ENCODE assay signal across 10 cellular contexts in genomic region chr3:97820780-97821179, GRCh38. TPM values are rescaled to one million over a fixed set of nuclear protein-coding genes. Genes with fewer than 3 reads are reported as not detected.
A peak's percentile ranks its signal among the peaks of the same experiment; 100 is the strongest.
DNase-seq lines count a peak whose midpoint lies in the region; ATAC-seq and TF ChIP-seq lines count a peak whose summit lies in the region.
"Had no signal": no experiment of that assay in that cellular context is flagged by ENCODE, and none has a peak within 500 bp of the region (broad histone marks: within the 10 kb centered on the region; RNA-seq: fewer than 3 reads in every experiment).

No MANE protein-coding gene starts in this region.

- no peak for TF ChIP-seq POLR2A in testis (IDR thresholded peaks at IDR 0.05)

- no peak for DNase-seq in activated T-cell treated with anti-CD3 and anti-CD28 coated beads, Interleukin-2, amount 50 U/mL, for 72 hours
- DNase-seq in activated T-cell treated with anti-CD3 and anti-CD28 coated beads for 4 hours (no peak), testis (no peak), NCI-H2107 treated with DMSO at 0.1 percent for 48 hours (lab: John Stamatoyannopoulos, UW; ENCODE audit: unreplicated experiment) (no peak), Ammon's horn (ENCODE audit: low spot score) (no peak)
- no peak for DNase-seq in activated T-helper 2 cell treated with anti-CD3 and anti-CD28 coated beads, Interferon-gamma antibody, Interleukin-2, Interleukin-4, amounts not matched to agents 10 μg/mL and 5 μg/mL and 100 μg/mL, durations not matched to agents 14 hours and 24 hours and 36 hours (ENCODE audit: low spot score)
- DNase-seq: cerebellar nuclear complex had no signal

- H3K4me3 Mint-ChIP-seq in activated T-cell treated with anti-CD3 and anti-CD28 coated beads, Interleukin-2, amount 50 U/mL, for 72 hours, result peak overlapping the region; percentile 92 to 95
- peak overlapping the region; percentile 100 for H3K4me3 Mint-ChIP-seq in activated T-helper 2 cell treated with anti-CD3 and anti-CD28 coated beads, Interferon-gamma antibody, Interleukin-2, Interleukin-4, amounts not matched to agents 10 μg/mL and 5 μg/mL and 100 μg/mL, durations not matched to agents 14 hours and 24 hours and 36 hours (ENCODE audit: low read depth)

- H3K36me3 ChIP-seq in iPS-20b (ENCODE audit: insufficient read depth, low read depth, low read length) (no peaks in the 10 kb centered on the region), testis (ENCODE audit: low read depth, missing control alignments) (no peaks in the 10 kb centered on the region)
- H3K36me3 ChIP-seq: ovary had no signal

- H3K4me1 Mint-ChIP-seq in activated T-cell treated with anti-CD3 and anti-CD28 coated beads, Interleukin-2, amount 50 U/mL, for 72 hours (ENCODE audit: low read depth), result peaks cover 30% of the 10 kb centered on the region
- H3K4me1 Mint-ChIP-seq in activated T-helper 2 cell treated with anti-CD3 and anti-CD28 coated beads, Interferon-gamma antibody, Interleukin-2, Interleukin-4, amounts not matched to agents 10 μg/mL and 5 μg/mL and 100 μg/mL, durations not matched to agents 14 hours and 24 hours and 36 hours (ENCODE audit: low read depth), result peaks cover 23% of the 10 kb centered on the region

- peak overlapping the region; percentile 44 for H3K27ac Mint-ChIP-seq in activated T-cell treated with anti-CD3 and anti-CD28 coated beads, Interleukin-2, amount 50 U/mL, for 72 hours
- H3K27ac Mint-ChIP-seq in activated T-helper 2 cell treated with anti-CD3 and anti-CD28 coated beads, Interferon-gamma antibody, Interleukin-2, Interleukin-4, amounts not matched to agents 10 μg/mL and 5 μg/mL and 100 μg/mL, durations not matched to agents 14 hours and 24 hours and 36 hours, result peak overlapping the region; percentile 67

- H3K27me3 Mint-ChIP-seq in activated T-cell treated with anti-CD3 and anti-CD28 coated beads, Interleukin-2, amount 50 U/mL, for 72 hours (ENCODE audit: low read depth), result peaks cover 35% of the 10 kb centered on the region
- H3K27me3 Mint-ChIP-seq in activated T-helper 2 cell treated with anti-CD3 and anti-CD28 coated beads, Interferon-gamma antibody, Interleukin-2, Interleukin-4, amounts not matched to agents 10 μg/mL and 5 μg/mL and 100 μg/mL, durations not matched to agents 14 hours and 24 hours and 36 hours (ENCODE audit: low read depth), result peaks cover 40% of the 10 kb centered on the region

- H3K9me3 Mint-ChIP-seq in activated T-cell treated with anti-CD3 and anti-CD28 coated beads, Interleukin-2, amount 50 U/mL, for 72 hours, result no peaks in the 10 kb centered on the region
- H3K9me3 Mint-ChIP-seq in activated T-helper 2 cell treated with anti-CD3 and anti-CD28 coated beads, Interferon-gamma antibody, Interleukin-2, Interleukin-4, amounts not matched to agents 10 μg/mL and 5 μg/mL and 100 μg/mL, durations not matched to agents 14 hours and 24 hours and 36 hours, result no peaks in the 10 kb centered on the region

- H3K4me1 ChIP-seq in iPS-20b (ENCODE audit: insufficient read depth, low read length) (peaks cover 3% of the 10 kb centered on the region; the same call in 1 of the 2 replicates), testis (peaks cover 9% of the 10 kb centered on the region)

- intact Hi-C loops in activated T-helper 2 cell treated with anti-CD3 and anti-CD28 coated beads, Interferon-gamma antibody, Interleukin-2, Interleukin-4, amounts not matched to agents 10 μg/mL and 5 μg/mL and 100 μg/mL, durations not matched to agents 14 hours and 24 hours and 36 hours (cut with micrococcal nuclease), result loop anchor here (1.0 to 5.0 kb wide), 4 partner anchors 28 to 737 kb away; partner anchors contain the start of gene ARL6
- intact Hi-C loops in testis (cut with DNase I; ENCODE audit: low total_unique reads), result no loop called here

- no peak for ATAC-seq in activated T-cell treated with anti-CD3 and anti-CD28 coated beads, Interleukin-2, amount 50 U/mL, for 72 hours (replicated peaks in 1 of 2)
- no peak for ATAC-seq in GM18861 (IDR thresholded peaks at IDR 0.05; ENCODE audit: unreplicated experiment)

- 52 to 64% methylated on average over 5 of the region's 5 CpGs for WGBS in testis, 2 donors

- H3K9ac ChIP-seq in iPS-20b (ENCODE audit: low read depth, low read length), result no peak overlapping the region

- no peak for TF ChIP-seq CTCF in testis (IDR thresholded peaks at IDR 0.05)

- H3K27ac ChIP-seq in iPS-20b (ENCODE audit: low read length) (no peak overlapping the region), testis (no peak overlapping the region)

- H3K9me3 ChIP-seq in iPS-20b (ENCODE audit: insufficient read depth, low read depth, low read length) (no peaks in the 10 kb centered on the region), testis (no peaks in the 10 kb centered on the region)
- H3K9me3 ChIP-seq: ovary had no signal

- H3K36me3 Mint-ChIP-seq in activated T-cell treated with anti-CD3 and anti-CD28 coated beads, Interleukin-2, amount 50 U/mL, for 72 hours (ENCODE audit: insufficient read depth in 2 of 2), result peaks cover 3 to 5% of the 10 kb centered on the region in 2 donors
- peaks cover 12% of the 10 kb centered on the region for H3K36me3 Mint-ChIP-seq in activated T-helper 2 cell treated with anti-CD3 and anti-CD28 coated beads, Interferon-gamma antibody, Interleukin-2, Interleukin-4, amounts not matched to agents 10 μg/mL and 5 μg/mL and 100 μg/mL, durations not matched to agents 14 hours and 24 hours and 36 hours (ENCODE audit: low read depth)

- H3K4me3 ChIP-seq in iPS-20b (ENCODE audit: low read length) (peak overlapping the region; percentile 89), testis (peak overlapping the region; percentile 71 to 92)

- H3K27me3 ChIP-seq in iPS-20b (ENCODE audit: insufficient read depth, low read length), result peaks cover 36% of the 10 kb centered on the region
- no peaks in the 10 kb centered on the region for H3K27me3 ChIP-seq in testis
- H3K27me3 ChIP-seq: ovary had no signal

RNA-seq across cellular contexts. Expression of gene CRYBG3, which starts 1.0 kb away (rescaled TPM):
- 1 to 10 TPM; 3.4 to 4.0 TPM for total RNA-seq in activated T-cell treated with anti-CD3 and anti-CD28 coated beads, Interleukin-2, amount 50 U/mL, for 72 hours
- 7.2 and 7.5 TPM in 2 replicates for total RNA-seq in activated T-helper 2 cell treated with anti-CD3 and anti-CD28 coated beads, Interferon-gamma antibody, Interleukin-2, Interleukin-4, amounts not matched to agents 10 μg/mL and 5 μg/mL and 100 μg/mL, durations not matched to agents 14 hours and 24 hours and 36 hours
- total RNA-seq in testis, result 10 to 100 TPM; 39.7 to 49.8 TPM
- 47.6 TPM for polyA plus RNA-seq in testis (ENCODE audit: insufficient read depth, low read depth, low replicate concordance)

RNA-seq across cellular contexts. Expression of gene ARL6, which starts 56.2 kb away (rescaled TPM):
- total RNA-seq in activated T-cell treated with anti-CD3 and anti-CD28 coated beads, Interleukin-2, amount 50 U/mL, for 72 hours, result 1 to 10 TPM; 1.3 to 2.8 TPM
- 3.2 and 3.9 TPM in 2 replicates for total RNA-seq in activated T-helper 2 cell treated with anti-CD3 and anti-CD28 coated beads, Interferon-gamma antibody, Interleukin-2, Interleukin-4, amounts not matched to agents 10 μg/mL and 5 μg/mL and 100 μg/mL, durations not matched to agents 14 hours and 24 hours and 36 hours
- 10 to 100 TPM; 10.6 to 12.8 TPM for total RNA-seq in testis
- polyA plus RNA-seq in testis (ENCODE audit: insufficient read depth, low read depth, low replicate concordance), result 23.4 TPM
